In genomic region chr14:23348297-23348655, GRCh38 we compare ENCODE assay signal across 38 cellular contexts. TPM values are rescaled to one million over a fixed set of nuclear protein-coding genes. Genes with fewer than 3 reads are reported as not detected.
"Had no signal": no experiment of that assay in that cellular context is flagged by ENCODE, and none has a peak within 500 bp of the region (broad histone marks: within the 10 kb centered on the region; RNA-seq: fewer than 3 reads in every experiment).

No MANE protein-coding gene starts in this region.

- H3K4me3 ChIP-seq: coronary artery, esophagus squamous epithelium, gastroesophageal sphincter, heart right ventricle had no signal

- H3K36me3 ChIP-seq: brain microvascular endothelial cell, esophagus squamous epithelium, heart right ventricle had no signal

- H3K27me3 Mint-ChIP-seq: activated naive CD4-positive, alpha-beta T cell treated with anti-CD3 and anti-CD28 coated beads, Interleukin-2, amount 50 U/mL, for 24 hours had no signal

- H3K4me1 Mint-ChIP-seq: central memory CD8-positive, alpha-beta T cell had no signal

- H3K9me3 Mint-ChIP-seq: activated CD4-positive, alpha-beta memory T cell treated with anti-CD3 and anti-CD28 coated beads for 36 hours; activated naive CD4-positive, alpha-beta T cell treated with anti-CD3 and anti-CD28 coated beads for 36 hours; activated naive CD4-positive, alpha-beta T cell treated with anti-CD3 and anti-CD28 coated beads, Interleukin-2, amount 50 U/mL, for 24 hours; activated T-helper 1 cell treated with anti-CD3 and anti-CD28 coated beads, Interleukin-12 subunit alpha, Interleukin-12 subunit beta, Interleukin-2, Interleukin-4 antibody, amounts not matched to agents 30 ng/mL and 10 ng/mL and 1 ng/mL, durations not matched to agents 14 hours and 24 hours and 36 hours; activated T-helper 2 cell treated with anti-CD3 and anti-CD28 coated beads, Interferon-gamma antibody, Interleukin-2, Interleukin-4, amounts not matched to agents 10 μg/mL and 5 μg/mL and 100 μg/mL, durations not matched to agents 14 hours and 24 hours and 36 hours; central memory CD8-positive, alpha-beta T cell; dendritic cell treated with granulocyte-macrophage colony-stimulating factor and Interleukin-4, amounts not matched to agents 40 ng/mL and 50 ng/mL, for 4 days; WTC11 had no signal

- H3K27ac ChIP-seq: brain microvascular endothelial cell, coronary artery, epithelial cell of prostate, esophagus squamous epithelium, gastroesophageal sphincter, heart right ventricle, VCaP had no signal

- H3K4me3 Mint-ChIP-seq: activated CD4-positive, alpha-beta memory T cell treated with anti-CD3 and anti-CD28 coated beads for 36 hours; activated CD8-positive, alpha-beta memory T cell treated with anti-CD3 and anti-CD28 coated beads, Interleukin-2, amount 10 ng/mL, durations not matched to agents 7 days and 5 days; activated CD8-positive, alpha-beta T cell treated with anti-CD3 and anti-CD28 coated beads, Interleukin-2, amount 10 ng/mL, durations not matched to agents 7 days and 5 days; activated naive CD4-positive, alpha-beta T cell treated with anti-CD3 and anti-CD28 coated beads for 36 hours; activated naive CD4-positive, alpha-beta T cell treated with anti-CD3 and anti-CD28 coated beads, Interleukin-2, amount 50 U/mL, for 24 hours; activated T-helper 1 cell treated with anti-CD3 and anti-CD28 coated beads, Interleukin-12 subunit alpha, Interleukin-12 subunit beta, Interleukin-2, Interleukin-4 antibody, amounts not matched to agents 30 ng/mL and 10 ng/mL and 1 ng/mL, durations not matched to agents 14 hours and 24 hours and 36 hours; central memory CD8-positive, alpha-beta T cell; dendritic cell treated with granulocyte-macrophage colony-stimulating factor and Interleukin-4, amounts not matched to agents 40 ng/mL and 50 ng/mL, for 4 days; WTC11 had no signal

- DNase-seq: activated CD4-positive, alpha-beta memory T cell treated with anti-CD3 and anti-CD28 coated beads for 36 hours; activated CD4-positive, alpha-beta T cell treated with anti-CD3 and anti-CD28 coated beads for 1 hour; activated CD4-positive, alpha-beta T cell treated with anti-CD3 and anti-CD28 coated beads for 4 hours; activated CD4-positive, alpha-beta T cell treated with anti-CD3 and anti-CD28 coated beads, Interleukin-2, amount 50 U/mL, for 1 hour; activated CD8-positive, alpha-beta memory T cell treated with anti-CD3 and anti-CD28 coated beads, Interleukin-2, amount 10 ng/mL, durations not matched to agents 7 days and 5 days; activated CD8-positive, alpha-beta memory T cell treated with anti-CD3 and anti-CD28 coated beads, Interleukin-2, amount 50 U/mL, for 4 hours; activated CD8-positive, alpha-beta T cell treated with anti-CD3 and anti-CD28 coated beads, Interleukin-2, amount 10 ng/mL, durations not matched to agents 7 days and 5 days; activated effector memory CD4-positive, alpha-beta T cell treated with anti-CD3 and anti-CD28 coated beads, Interleukin-2, amount 50 U/mL, for 16 hours; activated naive CD4-positive, alpha-beta T cell treated with anti-CD3 and anti-CD28 coated beads for 36 hours; activated T-cell treated with anti-CD3 and anti-CD28 coated beads, Interleukin-2, amount 50 U/mL, for 1 hour; amniotic stem cell; anterior cingulate cortex; brain microvascular endothelial cell; effector CD8-positive, alpha-beta T cell; esophagus squamous epithelium; foreskin melanocyte; heart right ventricle; T-helper 2 cell had no signal

- H3K9me3 ChIP-seq: esophagus squamous epithelium, gastroesophageal sphincter, heart right ventricle had no signal

- H3K36me3 Mint-ChIP-seq: activated CD8-positive, alpha-beta memory T cell treated with anti-CD3 and anti-CD28 coated beads, Interleukin-2, amount 10 ng/mL, durations not matched to agents 7 days and 5 days; activated naive CD4-positive, alpha-beta T cell treated with anti-CD3 and anti-CD28 coated beads, Interleukin-2, amount 50 U/mL, for 24 hours had no signal

- H3K27me3 ChIP-seq: brain microvascular endothelial cell, gastroesophageal sphincter had no signal

- H3K27ac Mint-ChIP-seq: activated CD4-positive, alpha-beta memory T cell treated with anti-CD3 and anti-CD28 coated beads for 36 hours; activated CD8-positive, alpha-beta memory T cell treated with anti-CD3 and anti-CD28 coated beads, Interleukin-2, amount 10 ng/mL, durations not matched to agents 7 days and 5 days; activated CD8-positive, alpha-beta T cell treated with anti-CD3 and anti-CD28 coated beads, Interleukin-2, amount 10 ng/mL, durations not matched to agents 7 days and 5 days; activated naive CD4-positive, alpha-beta T cell treated with anti-CD3 and anti-CD28 coated beads for 36 hours; activated naive CD4-positive, alpha-beta T cell treated with anti-CD3 and anti-CD28 coated beads, Interleukin-2, amount 50 U/mL, for 24 hours; activated T-helper 1 cell treated with anti-CD3 and anti-CD28 coated beads, Interleukin-12 subunit alpha, Interleukin-12 subunit beta, Interleukin-2, Interleukin-4 antibody, amounts not matched to agents 30 ng/mL and 10 ng/mL and 1 ng/mL, durations not matched to agents 14 hours and 24 hours and 36 hours; activated T-helper 2 cell treated with anti-CD3 and anti-CD28 coated beads, Interferon-gamma antibody, Interleukin-2, Interleukin-4, amounts not matched to agents 10 μg/mL and 5 μg/mL and 100 μg/mL, durations not matched to agents 14 hours and 24 hours and 36 hours; dendritic cell treated with granulocyte-macrophage colony-stimulating factor and Interleukin-4, amounts not matched to agents 40 ng/mL and 50 ng/mL, for 4 days; WTC11 had no signal

RNA-seq across cellular contexts. Expression of gene EFS, which starts 16.7 kb away (rescaled TPM):
- total RNA-seq: activated CD4-positive, alpha-beta memory T cell treated with anti-CD3 and anti-CD28 coated beads for 36 hours; activated CD8-positive, alpha-beta memory T cell treated with anti-CD3 and anti-CD28 coated beads for 36 hours; activated CD8-positive, alpha-beta memory T cell treated with anti-CD3 and anti-CD28 coated beads, Interleukin-2, amount 10 ng/mL, durations not matched to agents 7 days and 5 days; activated CD8-positive, alpha-beta T cell treated with anti-CD3 and anti-CD28 coated beads, Interleukin-2, amount 10 ng/mL, durations not matched to agents 7 days and 5 days; activated naive CD4-positive, alpha-beta T cell treated with anti-CD3 and anti-CD28 coated beads for 36 hours; activated T-helper 1 cell treated with anti-CD3 and anti-CD28 coated beads, Interleukin-12 subunit alpha, Interleukin-12 subunit beta, Interleukin-2, Interleukin-4 antibody, amounts not matched to agents 30 ng/mL and 10 ng/mL and 1 ng/mL, durations not matched to agents 14 hours and 24 hours and 36 hours; activated T-helper 2 cell treated with anti-CD3 and anti-CD28 coated beads, Interferon-gamma antibody, Interleukin-2, Interleukin-4, amounts not matched to agents 10 μg/mL and 5 μg/mL and 100 μg/mL, durations not matched to agents 14 hours and 24 hours and 36 hours; T-helper 1 cell treated with Interleukin-12 subunit alpha and Interleukin-12 subunit beta and Interleukin-4 antibody, amounts not matched to agents 30 ng/mL and 1 ng/mL, for 36 hours had no signal

RNA-seq across cellular contexts. Expression of gene IL25, which starts 24.3 kb away (rescaled TPM):
- total RNA-seq: activated CD4-positive, alpha-beta memory T cell treated with anti-CD3 and anti-CD28 coated beads for 36 hours; activated CD8-positive, alpha-beta memory T cell treated with anti-CD3 and anti-CD28 coated beads for 36 hours; activated CD8-positive, alpha-beta memory T cell treated with anti-CD3 and anti-CD28 coated beads, Interleukin-2, amount 10 ng/mL, durations not matched to agents 7 days and 5 days; activated CD8-positive, alpha-beta T cell treated with anti-CD3 and anti-CD28 coated beads, Interleukin-2, amount 10 ng/mL, durations not matched to agents 7 days and 5 days; activated naive CD4-positive, alpha-beta T cell treated with anti-CD3 and anti-CD28 coated beads for 36 hours; activated T-helper 1 cell treated with anti-CD3 and anti-CD28 coated beads, Interleukin-12 subunit alpha, Interleukin-12 subunit beta, Interleukin-2, Interleukin-4 antibody, amounts not matched to agents 30 ng/mL and 10 ng/mL and 1 ng/mL, durations not matched to agents 14 hours and 24 hours and 36 hours; activated T-helper 2 cell treated with anti-CD3 and anti-CD28 coated beads, Interferon-gamma antibody, Interleukin-2, Interleukin-4, amounts not matched to agents 10 μg/mL and 5 μg/mL and 100 μg/mL, durations not matched to agents 14 hours and 24 hours and 36 hours; astrocyte; bronchial epithelial cell; cardiac septum; cerebellum; endothelial cell of umbilical vein; esophagus squamous epithelium; fibroblast of lung; fibroblast of villous mesenchyme; gastroesophageal sphincter; glomerular endothelial cell; T-helper 1 cell treated with Interleukin-12 subunit alpha and Interleukin-12 subunit beta and Interleukin-4 antibody, amounts not matched to agents 30 ng/mL and 1 ng/mL, for 36 hours had no signal

RNA-seq across cellular contexts. Expression of gene CMTM5, which starts 28.6 kb away (rescaled TPM):
- total RNA-seq: activated CD4-positive, alpha-beta memory T cell treated with anti-CD3 and anti-CD28 coated beads for 36 hours; activated CD8-positive, alpha-beta memory T cell treated with anti-CD3 and anti-CD28 coated beads for 36 hours; activated CD8-positive, alpha-beta memory T cell treated with anti-CD3 and anti-CD28 coated beads, Interleukin-2, amount 10 ng/mL, durations not matched to agents 7 days and 5 days; activated CD8-positive, alpha-beta T cell treated with anti-CD3 and anti-CD28 coated beads, Interleukin-2, amount 10 ng/mL, durations not matched to agents 7 days and 5 days; activated naive CD4-positive, alpha-beta T cell treated with anti-CD3 and anti-CD28 coated beads for 36 hours; activated T-helper 1 cell treated with anti-CD3 and anti-CD28 coated beads, Interleukin-12 subunit alpha, Interleukin-12 subunit beta, Interleukin-2, Interleukin-4 antibody, amounts not matched to agents 30 ng/mL and 10 ng/mL and 1 ng/mL, durations not matched to agents 14 hours and 24 hours and 36 hours; activated T-helper 2 cell treated with anti-CD3 and anti-CD28 coated beads, Interferon-gamma antibody, Interleukin-2, Interleukin-4, amounts not matched to agents 10 μg/mL and 5 μg/mL and 100 μg/mL, durations not matched to agents 14 hours and 24 hours and 36 hours; astrocyte; bronchial epithelial cell; cardiac septum; endothelial cell of umbilical vein; esophagus squamous epithelium; fibroblast of villous mesenchyme; glomerular endothelial cell; T-helper 1 cell treated with Interleukin-12 subunit alpha and Interleukin-12 subunit beta and Interleukin-4 antibody, amounts not matched to agents 30 ng/mL and 1 ng/mL, for 36 hours had no signal
